Comparison of ENCODE assay signal across 15 cellular contexts in the genomic region with DNA sequence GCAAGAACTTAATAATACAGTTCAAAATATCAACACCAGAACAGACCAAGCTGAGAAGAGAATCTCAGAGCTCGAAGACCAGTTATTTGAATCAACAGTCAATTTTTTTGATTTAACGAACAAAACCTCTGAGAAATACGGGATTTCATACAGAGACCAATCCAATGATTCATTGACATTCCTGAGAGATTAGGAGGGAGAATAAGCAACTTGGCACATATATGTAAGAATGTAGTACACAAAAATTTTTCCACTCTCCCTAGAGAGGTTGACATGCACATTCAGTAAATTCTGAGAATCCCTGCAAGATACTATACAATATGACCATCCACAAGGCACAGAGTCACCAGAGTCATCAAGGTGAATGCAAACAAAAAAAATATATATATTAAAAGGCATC.
"Had no signal": no experiment of that assay in that cellular context is flagged by ENCODE, and none has a peak within 500 bp of the region (broad histone marks: within the 10 kb centered on the region; RNA-seq: fewer than 3 reads in every experiment).

No MANE protein-coding gene starts in this region.

- ATAC-seq: activated CD8-positive, alpha-beta T cell treated with anti-CD3 and anti-CD28 coated beads for 36 hours; activated naive CD8-positive, alpha-beta T cell treated with anti-CD3 and anti-CD28 coated beads, Interleukin-2, amount 50 U/mL, for 24 hours; body of pancreas; esophagus mucosa; gastrocnemius medialis; stimulated activated naive CD8-positive, alpha-beta T cell treated with anti-CD3 and anti-CD28 coated beads, Interleukin-15, Interleukin-2, amounts not matched to agents 100 U/mL and 50 U/mL, for 24 hours; T-cell had no signal

- DNase-seq: activated CD4-positive, alpha-beta T cell treated with anti-CD3 and anti-CD28 coated beads for 4 hours; activated CD8-positive, alpha-beta memory T cell treated with anti-CD3 and anti-CD28 coated beads, Interleukin-2, amount 50 U/mL, for 4 hours; activated CD8-positive, alpha-beta T cell treated with anti-CD3 and anti-CD28 coated beads for 36 hours; activated naive CD8-positive, alpha-beta T cell treated with anti-CD3 and anti-CD28 coated beads, Interleukin-2, amount 50 U/mL, for 24 hours; body of pancreas; cerebellar nuclear complex; gastrocnemius medialis; left ventricle myocardium inferior; stimulated activated CD4-positive, alpha-beta T cell treated with anti-CD3 and anti-CD28 coated beads, Interleukin-4, amount 100 ng/mL, for 1 hour; stimulated activated CD8-positive, alpha-beta memory T cell treated with anti-CD3 and anti-CD28 coated beads, Interleukin-4, amount 100 ng/mL, for 48 hours; stimulated activated naive CD8-positive, alpha-beta T cell treated with anti-CD3 and anti-CD28 coated beads, Interleukin-15, Interleukin-2, amounts not matched to agents 100 U/mL and 50 U/mL, for 24 hours; T-cell; T1000; upper lobe of left lung had no signal

- H3K4me3 ChIP-seq: body of pancreas, gastrocnemius medialis, left ventricle myocardium inferior, upper lobe of left lung had no signal
